In genomic region chr16:6345090-6345489, GRCh38 we compare ENCODE assay signal across 1 cellular context.
TF ChIP-seq lines count a peak whose summit lies in the region.

No MANE protein-coding gene starts in this region.

TF ChIP-seq in K562, 482 proteins besides CTCF, POLR2A, EP300 and RAD21 (continued from another document):
- no peak for TF ChIP-seq ZNF592 (IDR thresholded peaks at IDR 0.05)
- no peak for TF ChIP-seq HMG20A (CRISPR knock-in tag; conservative IDR thresholded peaks at IDR 0.05)
- no peak for TF ChIP-seq YY1 (IDR thresholded peaks at IDR 0.05; ENCODE audit: borderline replicate concordance in 1 of 3, control insufficient read depth in 1 of 3, extremely low read depth in 1 of 3, insufficient read depth in 3 of 3, insufficient read length in 1 of 3, insufficient replicate concordance in 2 of 3, low read depth in 1 of 3, low read length in 2 of 3)
